18 cellular contexts compared by ENCODE assay signal in the genomic region with DNA sequence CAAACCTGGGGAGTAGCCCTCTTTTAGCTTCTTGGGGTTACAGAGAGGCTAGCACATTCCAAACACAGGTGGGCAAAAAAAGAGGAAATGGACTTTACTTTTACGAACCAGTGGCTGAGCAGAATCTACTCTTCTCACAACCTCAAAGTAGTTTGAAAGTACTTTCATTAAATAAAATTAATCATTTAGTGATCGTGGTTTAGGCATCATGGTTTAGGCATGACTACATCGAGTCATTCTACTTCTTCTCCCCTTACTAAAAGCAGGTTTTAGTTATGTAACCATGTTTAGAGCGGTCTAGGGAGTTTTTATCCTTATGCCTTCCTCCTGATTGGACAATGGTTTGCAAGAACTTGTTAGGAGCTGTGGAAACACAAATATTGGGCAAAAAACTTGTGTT. TPM values are rescaled to one million over a fixed set of nuclear protein-coding genes. Genes with fewer than 3 reads are reported as not detected.
A peak's percentile ranks its signal among the peaks of the same experiment; 100 is the strongest.
DNase-seq lines count a peak whose midpoint lies in the region; ATAC-seq, FAIRE-seq and TF ChIP-seq lines count a peak whose summit lies in the region.
"Had no signal": no experiment of that assay in that cellular context is flagged by ENCODE, and none has a peak within 500 bp of the region (broad histone marks: within the 10 kb centered on the region; RNA-seq: fewer than 3 reads in every experiment).

No MANE protein-coding gene starts in this region.

- POLR2A ChIA-PET in K562 (lab: Yijun Ruan, JAX) = no interaction called here

- ATAC-seq in GM18867 (IDR thresholded peaks at IDR 0.05; ENCODE audit: unreplicated experiment) (peak; percentile 63), HG02938 (IDR thresholded peaks at IDR 0.05; ENCODE audit: unreplicated experiment) (peak; percentile 75), K562 (no peak)
- ATAC-seq in stimulated activated naive B cell treated with anti-CD40 and anti-IgM and Interleukin-4, amounts not matched to agents 10 μg/mL and 1 μg/mL and 100 μg/mL, for 72 hours (replicated peaks) = peak; percentile 69 to 78
- ATAC-seq: left lobe of liver had no signal

- peaks cover 3 to 14% of the 10 kb centered on the region in 2 experiments; a peak in 3 of 5 replicates for H3K27me3 ChIP-seq in K562 (ENCODE audit: control insufficient read depth in 2 of 2, insufficient read depth in 2 of 2, low read length in 2 of 2)

- no peak overlapping the region for H3K4me2 ChIP-seq in K562 (ENCODE audit: insufficient read depth, low read length)

- no peaks in the 10 kb centered on the region for H3K79me2 ChIP-seq in K562 (ENCODE audit: control insufficient read depth, insufficient read depth, low read length)

- H3K9me1 ChIP-seq in K562 (ENCODE audit: control insufficient read depth, insufficient read depth, low read length) = no peaks in the 10 kb centered on the region

- no peak overlapping the region for H3K4me3 ChIP-seq in K562
- H3K4me3 ChIP-seq: Peyer's patch had no signal

- intact Hi-C loops in K562 (cut with micrococcal nuclease) = no loop called here

- H2AFZ ChIP-seq in K562 (ENCODE audit: low read depth, low read length) = no peak overlapping the region

- no peaks in the 10 kb centered on the region for H3K9me3 Mint-ChIP-seq in stimulated activated naive B cell treated with anti-CD40 and anti-IgM and Interleukin-4, amounts not matched to agents 10 μg/mL and 1 μg/mL and 100 μg/mL, for 72 hours
- H3K9me3 Mint-ChIP-seq in glutamatergic neuron (ENCODE audit: unreplicated experiment) = peaks cover 4% of the 10 kb centered on the region
- H3K9me3 Mint-ChIP-seq: activated naive CD8-positive, alpha-beta T cell treated with anti-CD3 and anti-CD28 coated beads, Interleukin-2, amount 10 ng/mL, durations not matched to agents 7 days and 5 days had no signal

- H3K36me3 ChIP-seq in K562 (ENCODE audit: control insufficient read depth, insufficient read depth, low read length) = no peaks in the 10 kb centered on the region
- H3K36me3 ChIP-seq: Peyer's patch had no signal

- no peak overlapping the region for H3K27ac Mint-ChIP-seq in stimulated activated naive B cell treated with anti-CD40 and anti-IgM and Interleukin-4, amounts not matched to agents 10 μg/mL and 1 μg/mL and 100 μg/mL, for 72 hours
- no peak overlapping the region for H3K27ac Mint-ChIP-seq in glutamatergic neuron (ENCODE audit: unreplicated experiment)
- H3K27ac Mint-ChIP-seq: activated naive CD8-positive, alpha-beta T cell treated with anti-CD3 and anti-CD28 coated beads, Interleukin-2, amount 10 ng/mL, durations not matched to agents 7 days and 5 days had no signal

- no peak for TF ChIP-seq EP300 in K562 (IDR thresholded peaks at IDR 0.05; ENCODE audit: low read length)

- WGBS in K562 (ENCODE audit: insufficient coverage, low coverage, missing lambda C conversion rate) = 1% methylated on average over 4 of the region's 4 CpGs

- H3K4me1 Mint-ChIP-seq in stimulated activated naive B cell treated with anti-CD40 and anti-IgM and Interleukin-4, amounts not matched to agents 10 μg/mL and 1 μg/mL and 100 μg/mL, for 72 hours = peaks cover 16 to 27% of the 10 kb centered on the region in 2 donors
- H3K4me1 Mint-ChIP-seq in glutamatergic neuron (ENCODE audit: low read depth, unreplicated experiment) = peaks cover 3% of the 10 kb centered on the region

- no peak for TF ChIP-seq POLR2A in K562 (conservative IDR thresholded peaks at IDR 0.05)

- CTCF ChIA-PET in K562 (lab: Yijun Ruan, JAX; ENCODE audit: low intra/inter-chr PET ratio) = no interaction called here

- H3K9ac ChIP-seq in K562 (ENCODE audit: insufficient read depth in 1 of 2, low read depth in 2 of 2, low read length in 2 of 2) = no peak overlapping the region

- in situ Hi-C loops in K562 (cut with MboI) = no loop called here

- no peak for TF ChIP-seq CTCF in K562 (IDR thresholded peaks at IDR 0.05 in 2 of 3, conservative IDR thresholded peaks at IDR 0.05 in 1 of 3; ENCODE audit: insufficient read depth in 2 of 3, low read depth in 1 of 3, low read length in 3 of 3)
- no peak for TF ChIP-seq CTCF in glutamatergic neuron (IDR thresholded peaks at IDR 0.05; ENCODE audit: partially characterized antibody, unreplicated experiment)

- no peak overlapping the region for H3K4me3 Mint-ChIP-seq in stimulated activated naive B cell treated with anti-CD40 and anti-IgM and Interleukin-4, amounts not matched to agents 10 μg/mL and 1 μg/mL and 100 μg/mL, for 72 hours
- H3K4me3 Mint-ChIP-seq in glutamatergic neuron (ENCODE audit: unreplicated experiment) = no peak overlapping the region
- H3K4me3 Mint-ChIP-seq: activated naive CD8-positive, alpha-beta T cell treated with anti-CD3 and anti-CD28 coated beads, Interleukin-2, amount 10 ng/mL, durations not matched to agents 7 days and 5 days had no signal

- FAIRE-seq in K562 (lab: Jason Lieb, UNC) = no peak
- FAIRE-seq: endothelial cell of umbilical vein had no signal

- no peaks in the 10 kb centered on the region for H3K36me3 Mint-ChIP-seq in stimulated activated naive B cell treated with anti-CD40 and anti-IgM and Interleukin-4, amounts not matched to agents 10 μg/mL and 1 μg/mL and 100 μg/mL, for 72 hours
- no peaks in the 10 kb centered on the region for H3K36me3 Mint-ChIP-seq in glutamatergic neuron (ENCODE audit: unreplicated experiment)
- H3K36me3 Mint-ChIP-seq: activated naive CD8-positive, alpha-beta T cell treated with anti-CD3 and anti-CD28 coated beads, Interleukin-2, amount 10 ng/mL, durations not matched to agents 7 days and 5 days had no signal

- no peak overlapping the region for H3K27ac ChIP-seq in K562 (ENCODE audit: extremely low read depth, low read depth, low read length)

- no peaks in the 10 kb centered on the region for H4K20me1 ChIP-seq in K562 (replicated peaks; ENCODE audit: control insufficient read depth, insufficient read depth, low read length)

- H3K27me3 Mint-ChIP-seq in stimulated activated naive B cell treated with anti-CD40 and anti-IgM and Interleukin-4, amounts not matched to agents 10 μg/mL and 1 μg/mL and 100 μg/mL, for 72 hours = peaks cover 54 to 62% of the 10 kb centered on the region in 2 donors
- H3K27me3 Mint-ChIP-seq in glutamatergic neuron (ENCODE audit: unreplicated experiment) = peaks cover 23% of the 10 kb centered on the region

- H3K4me1 ChIP-seq in K562 (replicated peaks in 1 of 2; ENCODE audit: control insufficient read depth in 2 of 2, insufficient read depth in 2 of 2, low read length in 2 of 2) = peaks cover 0 to 13% of the 10 kb centered on the region in 2 experiments; a peak in 2 of 5 replicates

- no peak for DNase-seq in K562 (ENCODE audit: extremely low read depth in 1 of 4, low spot score in 3 of 4)
- no peak for DNase-seq in stimulated activated naive B cell treated with anti-CD40 and anti-IgM and Interleukin-4, amounts not matched to agents 10 μg/mL and 1 μg/mL and 100 μg/mL, for 72 hours
- DNase-seq in glutamatergic neuron = no peak
- no peak for DNase-seq in COLO668 (lab: John Stamatoyannopoulos, UW; ENCODE audit: unreplicated experiment)
- no peak for DNase-seq in activated T-cell treated with anti-CD3 and anti-CD28 coated beads, Interleukin-2, amount 50 U/mL, for 48 hours
- DNase-seq: activated CD4-positive, CD25-positive, alpha-beta regulatory T cell treated with anti-CD3 and anti-CD28 coated beads, Interleukin-2, amount 50 U/mL, for 72 hours; activated CD8-positive, alpha-beta memory T cell treated with anti-CD3 and anti-CD28 coated beads, Interleukin-2, amount 50 U/mL, for 4 hours; activated naive CD8-positive, alpha-beta T cell treated with anti-CD3 and anti-CD28 coated beads, Interleukin-2, amount 10 ng/mL, durations not matched to agents 7 days and 5 days; hippocampal formation; KBM-7; NCI-H1436 treated with DMSO at 0.1 percent for 48 hours; Peyer's patch had no signal

- TF ChIP-seq RAD21 in K562 (CRISPR knock-in tag; conservative IDR thresholded peaks at IDR 0.05 in 1 of 2, IDR thresholded peaks at IDR 0.05 in 1 of 2) = no peak

- no peaks in the 10 kb centered on the region for H3K9me3 ChIP-seq in K562 (replicated peaks; ENCODE audit: control insufficient read depth, insufficient read depth, low read depth, low read length)
- H3K9me3 ChIP-seq: Peyer's patch had no signal

- no TSS peak for BruUV-seq in K562 (replicated peaks; lab: Mats Ljungman, UMichigan)

TF ChIP-seq in K562, 482 proteins besides CTCF, POLR2A, EP300 and RAD21:
- 0 out of 2 replicates have a peak, but pooled peaks have one; percentile 9 for TF ChIP-seq SPI1 (IDR thresholded peaks at IDR 0.05; ENCODE audit: borderline replicate concordance, low read depth, low read length)
- no peak for TF ChIP-seq HCFC1 (IDR thresholded peaks at IDR 0.05; ENCODE audit: low read depth, low read length)

RNA-seq across cellular contexts. Expression of gene GREM1, which starts 2.5 kb away (rescaled TPM):
- total RNA-seq in K562 (2011; cell fraction: chromatin; rRNA removed; ENCODE audit: low replicate concordance) = not detected in 2 replicates
- not detected in 2 replicates for total RNA-seq in K562 (2011; cell fraction: nucleolus; rRNA removed)
- total RNA-seq in K562 (2011; cell fraction: nucleoplasm; rRNA removed) = not detected in 2 replicates
- total RNA-seq in K562 (2014; rRNA removed) = not detected in 2 replicates
- not detected in 2 replicates for total RNA-seq in K562 (2014; rRNA removed; fragmentation: Illumina TruSeq; extraction: Trizol)
- total RNA-seq in K562 (2015; rRNA removed; fragmentation: Illumina TruSeq; extraction: Trizol) = 0.08 TPM in 1 of 2 replicates, not detected in the other
- total RNA-seq in K562 (2021) = 0.20 and 0.34 TPM in 2 replicates
- polyA plus RNA-seq in K562 (2011; rRNA removed) = 0.06 TPM in 1 of 2 replicates, not detected in the other
- not detected in 2 replicates for polyA plus RNA-seq in K562 (2011; cell fraction: cytosol; rRNA removed)
- not detected in 2 replicates for polyA plus RNA-seq in K562 (2011; cell fraction: nucleus; rRNA removed)
- under 0.01 TPM in 1 of 2 replicates, not detected in the other for polyA plus RNA-seq in K562 (2012)
- not detected in 2 replicates for polyA plus RNA-seq in K562 (2014; fragmentation: Illumina TruSeq; extraction: Trizol)
- not detected for polyA plus RNA-seq in K562 (2014; fragmentation: Nextera tagmentation; extraction: Ambion mirVana)
- 0.01 TPM in 1 of 2 replicates, not detected in the other for polyA plus RNA-seq in K562 (2014; rRNA removed)
- 0.04 TPM in 1 of 2 replicates, not detected in the other for polyA minus RNA-seq in K562 (2011; rRNA and poly(A)+ RNA removed)
- not detected in 2 replicates for polyA minus RNA-seq in K562 (2011; cell fraction: cytosol; rRNA and poly(A)+ RNA removed)
- polyA minus RNA-seq in K562 (2011; cell fraction: nucleus; rRNA and poly(A)+ RNA removed) = not detected in 2 replicates
- total RNA-seq in glutamatergic neuron (ENCODE audit: unreplicated experiment) = not detected
- total RNA-seq: activated naive CD8-positive, alpha-beta T cell treated with anti-CD3 and anti-CD28 coated beads, Interleukin-2, amount 10 ng/mL, durations not matched to agents 7 days and 5 days; endothelial cell of umbilical vein; NCI-H460; T-helper 1 cell treated with Interleukin-12 subunit alpha and Interleukin-12 subunit beta and Interleukin-4 antibody, amounts not matched to agents 30 ng/mL and 1 ng/mL, for 36 hours had no signal
- polyA plus RNA-seq: endothelial cell of umbilical vein had no signal
